ENCODE assay signal across 22 cellular contexts in genomic region chrX:113759422-113759821, GRCh38.
"Had no signal": no experiment of that assay in that cellular context is flagged by ENCODE, and none has a peak within 500 bp of the region (broad histone marks: within the 10 kb centered on the region; RNA-seq: fewer than 3 reads in every experiment).

No MANE protein-coding gene starts in this region.

- H3K4me3 ChIP-seq: esophagus squamous epithelium, gastroesophageal sphincter, mucosa of descending colon, psoas muscle, right lobe of liver, testis, tibial nerve, upper lobe of right lung, vagina had no signal

- H3K36me3 ChIP-seq: esophagus squamous epithelium, gastroesophageal sphincter, neutrophil, right lobe of liver, tibial nerve, upper lobe of right lung, vagina had no signal

- H3K9me3 ChIP-seq: esophagus squamous epithelium, gastroesophageal sphincter, mucosa of descending colon, neutrophil, psoas muscle, right lobe of liver, testis, tibial nerve, upper lobe of right lung, vagina had no signal

- H3K27ac ChIP-seq: esophagus squamous epithelium, gastroesophageal sphincter, neutrophil, psoas muscle, right lobe of liver, testis, tibial nerve, upper lobe of right lung, vagina had no signal

- H3K27me3 ChIP-seq: esophagus squamous epithelium, gastroesophageal sphincter, neutrophil, right lobe of liver, testis, upper lobe of right lung, vagina had no signal

- DNase-seq: effector memory CD8-positive, alpha-beta T cell; esophagus squamous epithelium; foreskin fibroblast; glutamatergic neuron; islet precursor cell; mammary epithelial cell; mucosa of descending colon; naive thymus-derived CD8-positive, alpha-beta T cell; psoas muscle; retina; right lobe of liver; stimulated activated CD4-positive, alpha-beta T cell treated with anti-CD3 and anti-CD28 coated beads, Interleukin-2, amount 100 ng/mL, for 24 hours; stimulated activated CD4-positive, alpha-beta T cell treated with anti-CD3 and anti-CD28 coated beads, Interleukin-4, amount 100 ng/mL, for 4 hours; stimulated activated naive B cell treated with anti-CD40 and anti-IgM and Interleukin-4, amounts not matched to agents 10 μg/mL and 1 μg/mL and 100 μg/mL, for 72 hours; stimulated activated naive CD8-positive, alpha-beta T cell treated with anti-CD3 and anti-CD28 coated beads, Interleukin-15, amount 100 ng/mL, for 72 hours; testis; upper lobe of right lung had no signal

- ATAC-seq: effector memory CD8-positive, alpha-beta T cell; gastroesophageal sphincter; left lobe of liver; mucosa of descending colon; naive thymus-derived CD8-positive, alpha-beta T cell; psoas muscle; right lobe of liver; stimulated activated naive B cell treated with anti-CD40 and anti-IgM and Interleukin-4, amounts not matched to agents 10 μg/mL and 1 μg/mL and 100 μg/mL, for 72 hours; stimulated activated naive CD8-positive, alpha-beta T cell treated with anti-CD3 and anti-CD28 coated beads, Interleukin-15, amount 100 ng/mL, for 72 hours; upper lobe of right lung had no signal

- H3K4me1 ChIP-seq: esophagus squamous epithelium, gastroesophageal sphincter, psoas muscle, right lobe of liver, testis, tibial nerve, upper lobe of right lung, vagina had no signal
